In genomic region chr6:36364669-36365479, GRCh38 we compare ENCODE assay signal across 10 cellular contexts. TPM values are rescaled to one million over a fixed set of nuclear protein-coding genes. Genes with fewer than 3 reads are reported as not detected.
DNase-seq lines count a peak whose midpoint lies in the region; ATAC-seq and TF ChIP-seq lines count a peak whose summit lies in the region.
"Had no signal": no experiment of that assay in that cellular context is flagged by ENCODE, and none has a peak within 500 bp of the region (broad histone marks: within the 10 kb centered on the region; RNA-seq: fewer than 3 reads in every experiment).

No MANE protein-coding gene starts in this region.

- peaks cover 7% of the 10 kb centered on the region for H3K4me1 ChIP-seq in CD4-positive, alpha-beta memory T cell (ENCODE audit: insufficient read depth, low read length)

- no peak overlapping the region for H3K27ac ChIP-seq in CD4-positive, alpha-beta memory T cell (ENCODE audit: low read depth, low read length)

- intact Hi-C loops in CD14-positive monocyte (cut with micrococcal nuclease): loop anchor here (5.0 to 10.0 kb wide), 2 partner anchors 63 to 240 kb away; no protein-coding TSS in a partner anchor
- intact Hi-C loops in CD4-positive, alpha-beta memory T cell (cut with micrococcal nuclease): no loop called here

- no peaks in the 10 kb centered on the region for H3K9me3 ChIP-seq in CD4-positive, alpha-beta memory T cell (ENCODE audit: control insufficient read depth in 1 of 2, low read length in 2 of 2)

- H3K4me3 Mint-ChIP-seq in CD14-positive monocyte: no peak overlapping the region
- no peak overlapping the region for H3K4me3 Mint-ChIP-seq in CD4-positive, alpha-beta memory T cell

- peaks cover 0 to 1% (median 1%) of the 10 kb centered on the region in 3 donors for H3K27me3 Mint-ChIP-seq in CD14-positive monocyte (ENCODE audit: low read depth in 3 of 3)
- peaks cover 0 to 2% of the 10 kb centered on the region in 2 donors for H3K27me3 Mint-ChIP-seq in CD4-positive, alpha-beta memory T cell

- no peaks in the 10 kb centered on the region for H3K27me3 ChIP-seq in H7 (ENCODE audit: control insufficient read depth, insufficient read depth, low read length)
- no peaks in the 10 kb centered on the region for H3K27me3 ChIP-seq in CD4-positive, alpha-beta memory T cell (ENCODE audit: insufficient read depth, low read length)

- DNase-seq in CD14-positive monocyte (ENCODE audit: low spot score): peak; percentile 58
- peak; percentile 84 for DNase-seq in NCI-H226
- DNase-seq in epithelial cell of proximal tubule (ENCODE audit: low read depth): peak; percentile 30
- no peak for DNase-seq in NCI-H82 (lab: John Stamatoyannopoulos, UW)
- DNase-seq in H7: no peak
- DNase-seq in CD4-positive, alpha-beta memory T cell: no peak
- DNase-seq: NCI-H2029 treated with DMSO at 0.1 percent for 48 hours had no signal

- POLR2A ChIA-PET in CD4-positive, alpha-beta memory T cell (lab: Charles Lee; ENCODE audit: partially characterized antibody): interaction anchor here (0.9 kb wide), 1 partner anchor 337 kb away, joined by 3 read pairs; the partner anchor contains the start of gene MAPK14

- peaks cover 3 to 7% of the 10 kb centered on the region in 2 donors for H3K36me3 Mint-ChIP-seq in CD14-positive monocyte
- peaks cover 5 to 19% of the 10 kb centered on the region in 2 donors for H3K36me3 Mint-ChIP-seq in CD4-positive, alpha-beta memory T cell

- peak overlapping the region in 4 of 7 donors; percentile 26 to 77 (median 54) for H3K27ac Mint-ChIP-seq in CD14-positive monocyte
- no peak overlapping the region for H3K27ac Mint-ChIP-seq in CD4-positive, alpha-beta memory T cell

- H3K9me3 Mint-ChIP-seq in CD14-positive monocyte: no peaks in the 10 kb centered on the region
- H3K9me3 Mint-ChIP-seq in CD4-positive, alpha-beta memory T cell: no peaks in the 10 kb centered on the region

- H3K4me1 Mint-ChIP-seq in CD14-positive monocyte: peaks cover 55% of the 10 kb centered on the region
- H3K4me1 Mint-ChIP-seq in CD4-positive, alpha-beta memory T cell: peaks cover 0 to 9% (median 3%) of the 10 kb centered on the region in 4 donors

- ATAC-seq in GM18505 (IDR thresholded peaks at IDR 0.05; ENCODE audit: unreplicated experiment): no peak
- no peak for ATAC-seq in HG03196 (IDR thresholded peaks at IDR 0.05; ENCODE audit: unreplicated experiment)

- CTCF ChIA-PET in CD4-positive, alpha-beta memory T cell (lab: Charles Lee; ENCODE audit: partially characterized antibody): interaction anchor here (2.4 kb wide), 1 partner anchor 24 kb away, joined by 9 read pairs; no protein-coding TSS in a partner anchor

- TF ChIP-seq CTCF in CD14-positive monocyte (IDR thresholded peaks at IDR 0.05): no peak
- no peak for TF ChIP-seq CTCF in epithelial cell of proximal tubule (conservative IDR thresholded peaks at IDR 0.05; ENCODE audit: low read depth, low read length)

- H3K4me3 ChIP-seq in epithelial cell of proximal tubule (ENCODE audit: low read depth, low read length) (no peak overlapping the region), H7 (ENCODE audit: insufficient read depth, low read depth, low read length) (no peak overlapping the region)
- H3K4me3 ChIP-seq in CD4-positive, alpha-beta memory T cell (ENCODE audit: low read length in 2 of 2): no peak overlapping the region

- H3K36me3 ChIP-seq in H7 (replicated peaks; ENCODE audit: control insufficient read depth, insufficient read depth, low read length): no peaks in the 10 kb centered on the region
- no peaks in the 10 kb centered on the region for H3K36me3 ChIP-seq in CD4-positive, alpha-beta memory T cell (ENCODE audit: insufficient read depth, low read length)

- peak; percentile 11 for TF ChIP-seq POLR2A in GM18505 (IDR thresholded peaks at IDR 0.05; ENCODE audit: borderline replicate concordance, extremely low read depth, insufficient read depth, insufficient read length)

RNA-seq across cellular contexts. Expression of gene ETV7, which starts 22.6 kb away (rescaled TPM):
- 1 to 10 TPM in 1 of 2 donors, under 1 TPM in 1; 0.10 to 2.2 TPM for polyA plus RNA-seq in CD14-positive monocyte
- total RNA-seq in epithelial cell of proximal tubule: 0.87 and 3.2 TPM in 2 replicates
- 0.28 and 1.5 TPM in 2 replicates for total RNA-seq in H7 (2014; rRNA removed; shearing (Covaris generic))
- total RNA-seq in CD4-positive, alpha-beta memory T cell: 1 to 10 TPM; 3.1 to 3.2 TPM
- 1 to 10 TPM in 1 of 2 donors, under 1 TPM in 1; 0.67 to 5.4 TPM for polyA plus RNA-seq in CD4-positive, alpha-beta memory T cell

RNA-seq across cellular contexts. Expression of gene BNIP5, which starts 28.2 kb away (rescaled TPM):
- polyA plus RNA-seq in CD14-positive monocyte: not detected
- total RNA-seq in epithelial cell of proximal tubule: under 0.01 TPM in 1 of 2 replicates, not detected in the other
- not detected in 2 replicates for total RNA-seq in H7 (2014; rRNA removed; shearing (Covaris generic))
- not detected for total RNA-seq in CD4-positive, alpha-beta memory T cell
- polyA plus RNA-seq in CD4-positive, alpha-beta memory T cell: not detected
- total RNA-seq: kidney epithelial cell had no signal

Comparison
In these comparisons a context has a peak if more than half of its experiments do, and no peak if none do; other contexts are left out.
1. DNase-seq: peak in CD14-positive monocyte (single experiment), NCI-H226 (single experiment) and epithelial cell of proximal tubule (single experiment); none in NCI-H82 (single experiment), H7 (single experiment) and CD4-positive, alpha-beta memory T cell (0 of 5).
2. H3K27ac Mint-ChIP-seq: peak in CD14-positive monocyte (4 of 7); none in CD4-positive, alpha-beta memory T cell (0 of 7).